In genomic region chr11:85180528-85180927, GRCh38 we compare ENCODE assay signal across 25 cellular contexts.
"Had no signal": no experiment of that assay in that cellular context is flagged by ENCODE, and none has a peak within 500 bp of the region (broad histone marks: within the 10 kb centered on the region; RNA-seq: fewer than 3 reads in every experiment).

No MANE protein-coding gene starts in this region.

- ATAC-seq: activated CD4-positive, alpha-beta T cell treated with anti-CD3 and anti-CD28 coated beads for 36 hours; activated CD8-positive, alpha-beta T cell treated with anti-CD3 and anti-CD28 coated beads for 36 hours; activated T-cell treated with anti-CD3 and anti-CD28 coated beads, Interleukin-2, amount 50 U/mL, for 72 hours; T-cell had no signal

- H3K4me1 ChIP-seq: adrenal gland had no signal

- FAIRE-seq: RCC 7860, TTC549 had no signal

- DNase-seq: activated CD4-positive, alpha-beta T cell treated with anti-CD3 and anti-CD28 coated beads for 36 hours; activated CD4-positive, CD25-positive, alpha-beta regulatory T cell; activated CD8-positive, alpha-beta memory T cell treated with anti-CD3 and anti-CD28 coated beads, Interleukin-2, amount 50 U/mL, for 4 hours; activated CD8-positive, alpha-beta T cell treated with anti-CD3 and anti-CD28 coated beads for 36 hours; activated gamma-delta T cell treated with Interleukin-2 at 50 U/mL for 16 hours; activated naive CD4-positive, alpha-beta T cell treated with anti-CD3 and anti-CD28 coated beads, Interleukin-2, amount 50 U/mL, for 16 hours; activated naive CD8-positive, alpha-beta T cell treated with anti-CD3 and anti-CD28 coated beads, Interleukin-2, amount 10 ng/mL, durations not matched to agents 7 days and 5 days; activated T-cell treated with anti-CD3 and anti-CD28 coated beads, Interleukin-2, amount 50 U/mL, for 72 hours; adrenal gland; anterior cingulate cortex; NCI-H1105 treated with DMSO at 0.1 percent for 48 hours; NCI-H1436 treated with DMSO at 0.1 percent for 48 hours; NCI-H187; NCI-H2081; NCI-H510A treated with DMSO at 0.1 percent for 48 hours; NCI-H69; SHP77 treated with DMSO at 0.1 percent for 48 hours; T-cell; T-helper 2 cell; T1000 had no signal

- H3K4me3 ChIP-seq: adrenal gland, coronary artery, SK-N-MC had no signal

- H3K4me2 ChIP-seq: KMS-11 had no signal

- H3K27me3 ChIP-seq: adrenal gland had no signal

- H3K9ac ChIP-seq: KMS-11 had no signal

- H3K27ac ChIP-seq: adrenal gland, coronary artery, KMS-11, SK-N-MC had no signal

- H3K36me3 ChIP-seq: adrenal gland had no signal
